In the genomic region with DNA sequence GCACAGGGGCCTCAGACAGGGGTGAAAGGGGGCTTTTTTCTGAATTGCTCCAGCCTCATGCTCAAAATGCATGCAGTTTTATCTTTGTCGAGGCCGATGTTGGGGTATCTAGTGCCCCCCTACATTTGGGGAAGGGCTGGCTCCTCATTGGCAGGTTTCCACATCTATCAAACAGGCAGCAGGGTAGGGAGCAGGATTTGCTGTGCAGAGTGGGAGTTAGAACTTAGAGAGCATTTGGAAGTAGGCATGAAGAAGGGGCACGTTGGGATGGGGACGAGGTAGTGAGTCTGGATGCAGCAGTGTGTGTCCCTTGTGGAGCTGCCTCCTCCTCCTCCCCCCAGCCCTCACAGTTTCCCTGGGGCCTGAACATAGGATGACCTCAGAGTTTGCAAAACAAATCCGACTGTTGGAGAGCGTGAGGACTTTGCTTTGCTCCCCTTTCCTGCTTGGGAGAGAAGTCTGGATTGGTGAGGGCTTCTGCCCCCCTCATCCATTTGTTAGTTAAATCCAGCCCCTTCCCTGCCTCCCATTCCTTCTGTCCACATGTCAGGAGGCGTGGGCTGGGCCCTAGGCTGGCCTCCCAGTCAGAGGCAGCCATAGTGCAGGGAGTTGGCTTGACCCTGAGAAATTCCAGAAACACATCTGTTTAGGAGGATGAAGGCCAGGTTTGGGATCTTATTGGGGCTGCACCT, we compare ENCODE assay signal across 11 cellular contexts. TPM values are rescaled to one million over a fixed set of nuclear protein-coding genes. Genes with fewer than 3 reads are reported as not detected.
DNase-seq lines count a peak whose midpoint lies in the region; ATAC-seq and TF ChIP-seq lines count a peak whose summit lies in the region.
"Had no signal": no experiment of that assay in that cellular context is flagged by ENCODE, and none has a peak within 500 bp of the region (broad histone marks: within the 10 kb centered on the region; RNA-seq: fewer than 3 reads in every experiment).

No MANE protein-coding gene starts in this region.

- intact Hi-C loops in gastrocnemius medialis (cut with DNase I; ENCODE audit: low total_unique reads): no loop called here
- intact Hi-C loops in thyroid gland (cut with DNase I): no loop called here

- 68 to 69% methylated on average over 7 of the region's 7 CpGs for WGBS in thyroid gland, 2 donors

- H3K36me3 Mint-ChIP-seq in neural crest cell (ENCODE audit: low read depth): no peaks in the 10 kb centered on the region

- H3K27me3 Mint-ChIP-seq in neural crest cell (ENCODE audit: low read depth): no peaks in the 10 kb centered on the region

- TF ChIP-seq CTCF in neural crest cell (conservative IDR thresholded peaks at IDR 0.05) (no peak), gastrocnemius medialis (IDR thresholded peaks at IDR 0.05 in 4 of 5, conservative IDR thresholded peaks at IDR 0.05 in 1 of 5) (no peak), thyroid gland (IDR thresholded peaks at IDR 0.05) (no peak)

- H3K27ac Mint-ChIP-seq in neural crest cell (ENCODE audit: unreplicated experiment): peak overlapping the region; percentile 95
- H3K27ac Mint-ChIP-seq: activated T-cell treated with anti-CD3 and anti-CD28 coated beads, Interleukin-2, amount 50 U/mL, for 24 hours had no signal

- H3K27me3 ChIP-seq in gastrocnemius medialis (no peaks in the 10 kb centered on the region), thyroid gland (no peaks in the 10 kb centered on the region)

- H3K36me3 ChIP-seq in gastrocnemius medialis (no peaks in the 10 kb centered on the region), thyroid gland (no peaks in the 10 kb centered on the region)

- peak overlapping the region; percentile 16 for H3K4me3 Mint-ChIP-seq in neural crest cell
- H3K4me3 Mint-ChIP-seq: activated T-cell treated with anti-CD3 and anti-CD28 coated beads, Interleukin-2, amount 50 U/mL, for 24 hours had no signal

- H3K9me3 Mint-ChIP-seq in neural crest cell: no peaks in the 10 kb centered on the region
- H3K9me3 Mint-ChIP-seq: activated T-cell treated with anti-CD3 and anti-CD28 coated beads, Interleukin-2, amount 50 U/mL, for 24 hours had no signal

- ATAC-seq in gastrocnemius medialis (no peak), HG02970 (IDR thresholded peaks at IDR 0.05; ENCODE audit: low FRiP score, unreplicated experiment) (no peak), GM19023 (IDR thresholded peaks at IDR 0.05; ENCODE audit: unreplicated experiment) (no peak)

- H3K4me1 Mint-ChIP-seq in neural crest cell: peaks cover 33% of the 10 kb centered on the region

- H3K27ac ChIP-seq in gastrocnemius medialis: no peak overlapping the region
- no peak overlapping the region for H3K27ac ChIP-seq in thyroid gland

- H3K4me1 ChIP-seq in gastrocnemius medialis (no peaks in the 10 kb centered on the region), thyroid gland (peaks cover 4 to 27% of the 10 kb centered on the region in 2 donors)

- TF ChIP-seq POLR2A in gastrocnemius medialis (IDR thresholded peaks at IDR 0.05) (no peak), thyroid gland (IDR thresholded peaks at IDR 0.05) (no peak)

- DNase-seq in DMS153 treated with DMSO at 0.1 percent for 48 hours (lab: John Stamatoyannopoulos, UW; ENCODE audit: unreplicated experiment) (peak; percentile 93), NCI-H2196 treated with DMSO at 0.1 percent for 48 hours (lab: John Stamatoyannopoulos, UW; ENCODE audit: unreplicated experiment) (peak; percentile 55), fibroblast of peridontal ligament (ENCODE audit: extremely low read depth) (peak; percentile 53), neural crest cell (ENCODE audit: low read depth, low spot score) (no peak), gastrocnemius medialis (no peak), thyroid gland (no peak)
- DNase-seq: activated T-cell treated with anti-CD3 and anti-CD28 coated beads, Interleukin-2, amount 50 U/mL, for 24 hours; KBM-7 had no signal

- no peaks in the 10 kb centered on the region for H3K9me3 ChIP-seq in gastrocnemius medialis
- no peaks in the 10 kb centered on the region for H3K9me3 ChIP-seq in thyroid gland

- in situ Hi-C loops in gastrocnemius medialis (cut with MboI; ENCODE audit: low sequenced_read_pairs in 4 of 4): no loop called here

- no peak overlapping the region for H3K4me3 ChIP-seq in gastrocnemius medialis
- H3K4me3 ChIP-seq in thyroid gland (replicated peaks in 1 of 3): no peak overlapping the region

RNA-seq across cellular contexts. Expression of a gene that starts 36.9 kb away (rescaled TPM):
- total RNA-seq in neural crest cell (0.05 TPM in 1 of 2 replicates, not detected in the other), gastrocnemius medialis (under 1 TPM in 2 of 4 donors, not detected in 2; 0.04 to 0.10 TPM), thyroid gland (under 1 TPM in 2 of 4 donors, not detected in 2; 0.22 to 0.34 TPM)
- total RNA-seq: SK-MEL-5 had no signal

RNA-seq across cellular contexts. Expression of a gene that starts 58.7 kb away (rescaled TPM):
- total RNA-seq in neural crest cell (50.9 and 57.3 TPM in 2 replicates), gastrocnemius medialis (10 to 100 TPM; 28.2 to 53.5 (median 49.8) TPM), thyroid gland (10 to 100 TPM; 31.2 to 38.6 (median 35.0) TPM)

Comparison
In these comparisons a context has a peak if more than half of its experiments do, and no peak if none do; other contexts are left out.
1. DNase-seq: peak in DMS153 treated with DMSO at 0.1 percent for 48 hours (single experiment), NCI-H2196 treated with DMSO at 0.1 percent for 48 hours (single experiment) and fibroblast of peridontal ligament (single experiment); none in neural crest cell (single experiment), gastrocnemius medialis (0 of 2) and thyroid gland (0 of 2).